Comparison of ENCODE assay signal across 18 cellular contexts in the genomic region with DNA sequence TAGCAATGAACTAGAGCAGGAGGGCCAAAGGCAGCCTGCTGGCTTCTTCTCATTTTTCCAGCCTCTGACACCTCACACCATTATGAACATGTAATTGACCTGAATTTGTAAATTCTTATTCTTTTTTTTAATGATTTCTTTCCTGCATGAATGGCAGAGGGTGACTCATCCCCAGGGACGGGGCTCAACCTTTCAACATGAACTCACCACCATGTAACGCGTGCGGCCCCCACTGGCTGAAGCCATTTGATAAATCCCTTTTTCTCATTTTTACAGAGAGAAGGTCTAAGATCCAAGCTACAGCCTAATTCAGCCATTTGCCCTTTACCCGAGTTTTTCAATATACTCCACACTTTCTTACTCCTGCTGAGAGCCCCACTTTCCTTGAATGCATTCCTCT. TPM values are rescaled to one million over a fixed set of nuclear protein-coding genes. Genes with fewer than 3 reads are reported as not detected.
DNase-seq lines count a peak whose midpoint lies in the region; ATAC-seq and TF ChIP-seq lines count a peak whose summit lies in the region.
"Had no signal": no experiment of that assay in that cellular context is flagged by ENCODE, and none has a peak within 500 bp of the region (broad histone marks: within the 10 kb centered on the region; RNA-seq: fewer than 3 reads in every experiment).

No MANE protein-coding gene starts in this region.

- H3K36me3 ChIP-seq in SJSA1, result no peaks in the 10 kb centered on the region

- H3K27ac ChIP-seq in SJSA1, result peak overlapping the region; percentile 63

- peaks cover 40% of the 10 kb centered on the region for H3K4me1 ChIP-seq in SJSA1 (replicated peaks)

- no peaks in the 10 kb centered on the region for H3K27me3 ChIP-seq in SJSA1 (replicated peaks)

- TF ChIP-seq CTCF in GM12875 (IDR thresholded peaks at IDR 0.05; ENCODE audit: borderline replicate concordance, insufficient read depth, low read depth, low read length) (0 out of 2 replicates have a peak, but pooled peaks have one; percentile 2), fibroblast of mammary gland (conservative IDR thresholded peaks at IDR 0.05; ENCODE audit: control insufficient read depth, insufficient read depth, low read depth, low read length) (no peak), GM20000 (IDR thresholded peaks at IDR 0.05; ENCODE audit: extremely low read depth, missing control alignments) (no peak)

- DNase-seq in A172 (ENCODE audit: low spot score) (peak; percentile 46), SJSA1 (ENCODE audit: low read depth in 1 of 2, low spot score in 2 of 2) (peak; percentile 70 to 81), fibroblast of mammary gland (ENCODE audit: low read depth) (peak; percentile 47), NCI-H1048 (lab: John Stamatoyannopoulos, UW) (no peak), GM20000 (ENCODE audit: low spot score) (no peak)
- DNase-seq: activated CD4-positive, alpha-beta T cell treated with anti-CD3 and anti-CD28 coated beads, Interleukin-2, amount 50 U/mL, for 1 hour; activated gamma-delta T cell; AML-193; central memory CD4-positive, alpha-beta T cell; GF-D8; mucosa of descending colon; stimulated activated CD4-positive, alpha-beta T cell treated with anti-CD3 and anti-CD28 coated beads, Interleukin-4, amount 100 ng/mL, for 1 hour; stimulated activated naive CD4-positive, alpha-beta T cell; T-helper 1 cell had no signal

- no peaks in the 10 kb centered on the region for H3K9me3 ChIP-seq in SJSA1 (replicated peaks)
- H3K9me3 ChIP-seq: mucosa of descending colon had no signal

- ATAC-seq in GM18517 (IDR thresholded peaks at IDR 0.05; ENCODE audit: unreplicated experiment), result no peak
- no peak for ATAC-seq in HG03521 (IDR thresholded peaks at IDR 0.05; ENCODE audit: unreplicated experiment)
- ATAC-seq: esophagus mucosa, mucosa of descending colon had no signal

- H3K4me3 ChIP-seq in GM12875 (ENCODE audit: low read depth, low read length) (no peak overlapping the region), SJSA1 (no peak overlapping the region), fibroblast of mammary gland (ENCODE audit: control insufficient read depth, low read depth, low read length) (no peak overlapping the region)
- H3K4me3 ChIP-seq: mucosa of descending colon had no signal

RNA-seq across cellular contexts. Expression of a gene that starts 9.3 kb away (rescaled TPM):
- 15.9 and 21.7 TPM in 2 replicates for total RNA-seq in A172 (2014; rRNA removed; shearing (Covaris generic))
- 44.4 and 48.2 TPM in 2 replicates for total RNA-seq in SJSA1 (2014; rRNA removed; shearing (Covaris generic))

Comparison
In these comparisons a context has a peak if more than half of its experiments do, and no peak if none do; other contexts are left out.
1. DNase-seq: peak in A172 (single experiment), SJSA1 (2 of 2) and fibroblast of mammary gland (single experiment); none in NCI-H1048 (single experiment) and GM20000 (single experiment).